7 cellular contexts compared by ENCODE assay signal in genomic region chr9:89137548-89138462, GRCh38. TPM values are rescaled to one million over a fixed set of nuclear protein-coding genes. Genes with fewer than 3 reads are reported as not detected.
DNase-seq lines count a peak whose midpoint lies in the region; ATAC-seq and TF ChIP-seq lines count a peak whose summit lies in the region.

No MANE protein-coding gene starts in this region.

- peaks cover 6% of the 10 kb centered on the region for H3K9me3 ChIP-seq in adipocyte (ENCODE audit: control insufficient read depth, low read length)
- H3K9me3 ChIP-seq in hepatocyte (ENCODE audit: low read depth), result peaks cover 6% of the 10 kb centered on the region
- H3K9me3 ChIP-seq in BE2C, result no peaks in the 10 kb centered on the region

- H3K27me3 Mint-ChIP-seq in stimulated activated naive CD8-positive, alpha-beta T cell treated with anti-CD3 and anti-CD28 coated beads, Interleukin-15, amount 100 ng/mL, for 72 hours, result peaks cover 7% of the 10 kb centered on the region

- H3K27ac ChIP-seq in hepatocyte, result peak overlapping the region; percentile 58

- H3K27ac Mint-ChIP-seq in stimulated activated naive CD8-positive, alpha-beta T cell treated with anti-CD3 and anti-CD28 coated beads, Interleukin-15, amount 100 ng/mL, for 72 hours, result no peak overlapping the region

- ATAC-seq in stimulated activated naive CD8-positive, alpha-beta T cell treated with anti-CD3 and anti-CD28 coated beads, Interleukin-15, amount 100 ng/mL, for 72 hours, result peak; percentile 72
- ATAC-seq in HG02623 (IDR thresholded peaks at IDR 0.05; ENCODE audit: unreplicated experiment) (no peak), GM19035 (IDR thresholded peaks at IDR 0.05; ENCODE audit: unreplicated experiment) (no peak)

- H3K4me1 ChIP-seq in adipocyte (ENCODE audit: control insufficient read depth, insufficient read depth, low read length) (peaks cover 50% of the 10 kb centered on the region), hepatocyte (ENCODE audit: insufficient read depth) (peaks cover 12% of the 10 kb centered on the region), BE2C (no peaks in the 10 kb centered on the region; the same call in 1 of the 2 replicates)

- H3K4me3 Mint-ChIP-seq in stimulated activated naive CD8-positive, alpha-beta T cell treated with anti-CD3 and anti-CD28 coated beads, Interleukin-15, amount 100 ng/mL, for 72 hours, result no peak overlapping the region

- H3K4me2 ChIP-seq in hepatocyte, result no peak overlapping the region

- DNase-seq in HPDE6-E6E7 (ENCODE audit: extremely low spot score), result peak; percentile 39
- DNase-seq in adipocyte (ENCODE audit: low read depth), result peak; percentile 97
- peak; percentile 44 for DNase-seq in hepatocyte (ENCODE audit: low spot score)
- peak; percentile 9 to 14 for DNase-seq in stimulated activated naive CD8-positive, alpha-beta T cell treated with anti-CD3 and anti-CD28 coated beads, Interleukin-15, amount 100 ng/mL, for 72 hours
- DNase-seq in BE2C, result no peak

- TF ChIP-seq CTCF in hepatocyte (IDR thresholded peaks at IDR 0.05; ENCODE audit: poor library complexity) (no peak), BE2C (IDR thresholded peaks at IDR 0.05; ENCODE audit: low read depth, low read length) (no peak)

- H3K4me1 Mint-ChIP-seq in stimulated activated naive CD8-positive, alpha-beta T cell treated with anti-CD3 and anti-CD28 coated beads, Interleukin-15, amount 100 ng/mL, for 72 hours, result peaks cover 9% of the 10 kb centered on the region

- peak overlapping the region; percentile 69 for H3K9ac ChIP-seq in adipocyte (ENCODE audit: low read length)

- WGBS in hepatocyte (ENCODE audit: low lambda C conversion rate, missing lambda C conversion rate), result 75% methylated on average over 8 of the region's 8 CpGs

- H4K20me1 ChIP-seq in hepatocyte (ENCODE audit: insufficient read depth, poor library complexity, severe bottlenecking), result no peaks in the 10 kb centered on the region

- H3K9me2 ChIP-seq in hepatocyte (replicated peaks; ENCODE audit: insufficient read depth), result no peaks in the 10 kb centered on the region

- H3K79me2 ChIP-seq in hepatocyte, result no peaks in the 10 kb centered on the region

- no peak overlapping the region for H2AFZ ChIP-seq in hepatocyte

- H3K27me3 ChIP-seq in adipocyte (replicated peaks; ENCODE audit: control insufficient read depth, insufficient read depth, low read length) (no peaks in the 10 kb centered on the region), hepatocyte (no peaks in the 10 kb centered on the region), BE2C (no peaks in the 10 kb centered on the region)

- H3K36me3 ChIP-seq in adipocyte (ENCODE audit: control insufficient read depth, insufficient read depth, low read length, severe bottlenecking) (no peaks in the 10 kb centered on the region), hepatocyte (replicated peaks; ENCODE audit: insufficient read depth, low read depth) (no peaks in the 10 kb centered on the region), BE2C (peaks cover 2% of the 10 kb centered on the region; the same call in 1 of the 2 replicates)

- H3K4me3 ChIP-seq in adipocyte (ENCODE audit: low read length) (peak overlapping the region; percentile 71), hepatocyte (no peak overlapping the region), BE2C (ENCODE audit: low read depth, low read length) (no peak overlapping the region)

- peaks cover 6 to 7% of the 10 kb centered on the region in 2 donors for H3K9me3 Mint-ChIP-seq in stimulated activated naive CD8-positive, alpha-beta T cell treated with anti-CD3 and anti-CD28 coated beads, Interleukin-15, amount 100 ng/mL, for 72 hours

RNA-seq across cellular contexts. Expression of gene SHC3, which starts 40.8 kb away (rescaled TPM):
- 1.4 and 1.8 TPM in 2 replicates for total RNA-seq in hepatocyte
- polyA plus RNA-seq in hepatocyte, result 1.4 and 1.5 TPM in 2 replicates
- 6.3 TPM for polyA plus RNA-seq in BE2C (2012; ENCODE audit: insufficient read depth, insufficient read length, low read depth)
